Comparison of ENCODE assay signal across 20 cellular contexts in genomic region chr1:90705910-90706309, GRCh38. TPM values are rescaled to one million over a fixed set of nuclear protein-coding genes. Genes with fewer than 3 reads are reported as not detected.
DNase-seq lines count a peak whose midpoint lies in the region; ATAC-seq and TF ChIP-seq lines count a peak whose summit lies in the region.
"Had no signal": no experiment of that assay in that cellular context is flagged by ENCODE, and none has a peak within 500 bp of the region (broad histone marks: within the 10 kb centered on the region; RNA-seq: fewer than 3 reads in every experiment).

No MANE protein-coding gene starts in this region.

- ATAC-seq in CD4-positive, alpha-beta T cell (ENCODE audit: poor library complexity) = no peak
- no peak for ATAC-seq in natural killer cell treated with Interleukin-12 subunit alpha and Interleukin-12 subunit beta and Interleukin-15 and Interleukin-18, amount 100 ng/mL, for 72 hours
- no peak for ATAC-seq in GM19463 (IDR thresholded peaks at IDR 0.05; ENCODE audit: unreplicated experiment)
- ATAC-seq: GM12878 had no signal

- H3K27ac ChIP-seq in CD4-positive, alpha-beta T cell (ENCODE audit: low read depth, low read length) = no peak overlapping the region
- H3K27ac ChIP-seq: esophagus muscularis mucosa, HL-60, suprapubic skin had no signal

- H3K4me3 ChIP-seq in H7 (ENCODE audit: insufficient read depth, low read depth, low read length) = peak overlapping the region; percentile 38
- H3K4me3 ChIP-seq: GM12878 had no signal

- peaks cover 96% of the 10 kb centered on the region for H3K27me3 Mint-ChIP-seq in CD4-positive, alpha-beta T cell
- H3K27me3 Mint-ChIP-seq in brain = peaks cover 97% of the 10 kb centered on the region
- peaks cover 40 to 74% of the 10 kb centered on the region in 2 donors for H3K27me3 Mint-ChIP-seq in natural killer cell treated with Interleukin-12 subunit alpha and Interleukin-12 subunit beta and Interleukin-15 and Interleukin-18, amount 100 ng/mL, for 72 hours

- intact Hi-C loops in CD4-positive, alpha-beta T cell (cut with DNase I, micrococcal nuclease) = no loop called here

- POLR2A ChIA-PET in CD4-positive, alpha-beta T cell (lab: Charles Lee) = no interaction called here

- H3K27me3 ChIP-seq in CD4-positive, alpha-beta T cell (ENCODE audit: control insufficient read depth, insufficient read depth, low read length) = peaks cover 90% of the 10 kb centered on the region
- peaks cover 71% of the 10 kb centered on the region for H3K27me3 ChIP-seq in H7 (ENCODE audit: control insufficient read depth, insufficient read depth, low read length)

- no peaks in the 10 kb centered on the region for H3K36me3 Mint-ChIP-seq in CD4-positive, alpha-beta T cell (ENCODE audit: low read depth)
- no peaks in the 10 kb centered on the region for H3K36me3 Mint-ChIP-seq in brain
- H3K36me3 Mint-ChIP-seq in natural killer cell treated with Interleukin-12 subunit alpha and Interleukin-12 subunit beta and Interleukin-15 and Interleukin-18, amount 100 ng/mL, for 72 hours = peaks cover 4% of the 10 kb centered on the region

- no peak for TF ChIP-seq CTCF in CD4-positive, alpha-beta T cell (IDR thresholded peaks at IDR 0.05)
- no peak for TF ChIP-seq CTCF in brain (conservative IDR thresholded peaks at IDR 0.05)

- H3K4me3 Mint-ChIP-seq in CD4-positive, alpha-beta T cell = peak overlapping the region; percentile 68
- peak overlapping the region; percentile 64 to 80 (median 78) for H3K4me3 Mint-ChIP-seq in brain
- peak overlapping the region; percentile 16 for H3K4me3 Mint-ChIP-seq in natural killer cell treated with Interleukin-12 subunit alpha and Interleukin-12 subunit beta and Interleukin-15 and Interleukin-18, amount 100 ng/mL, for 72 hours

- DNase-seq in CD4-positive, alpha-beta T cell = no peak
- DNase-seq in H7 (peak; percentile 24), medulla oblongata (ENCODE audit: extremely low spot score) (no peak), NCI-H1048 (lab: John Stamatoyannopoulos, UW) (no peak)
- no peak for DNase-seq in natural killer cell treated with Interleukin-12 subunit alpha and Interleukin-12 subunit beta and Interleukin-15 and Interleukin-18, amount 100 ng/mL, for 72 hours (ENCODE audit: low spot score)
- DNase-seq: activated CD4-positive, alpha-beta T cell treated with anti-CD3 and anti-CD28 coated beads for 48 hours; GDM1; KG1; mammary epithelial cell; SIG-M5; stimulated activated CD4-positive, alpha-beta T cell treated with anti-CD3 and anti-CD28 coated beads, Interleukin-4, amount 100 ng/mL, for 1 hour had no signal

- no peak overlapping the region for H3K27ac Mint-ChIP-seq in CD4-positive, alpha-beta T cell
- peak overlapping the region in 2 of 5 experiments; percentile 37 to 56 for H3K27ac Mint-ChIP-seq in brain
- no peak overlapping the region for H3K27ac Mint-ChIP-seq in natural killer cell treated with Interleukin-12 subunit alpha and Interleukin-12 subunit beta and Interleukin-15 and Interleukin-18, amount 100 ng/mL, for 72 hours

- peaks cover 10% of the 10 kb centered on the region for H3K9me3 ChIP-seq in CD4-positive, alpha-beta T cell (ENCODE audit: control insufficient read depth, low read length)
- H3K9me3 ChIP-seq: esophagus muscularis mucosa, suprapubic skin had no signal

- CTCF ChIA-PET in CD4-positive, alpha-beta T cell (lab: Charles Lee) = no interaction called here

- H3K9me3 Mint-ChIP-seq in CD4-positive, alpha-beta T cell = no peaks in the 10 kb centered on the region
- peaks cover 0 to 6% (median 0%) of the 10 kb centered on the region in 5 experiments for H3K9me3 Mint-ChIP-seq in brain
- no peaks in the 10 kb centered on the region for H3K9me3 Mint-ChIP-seq in natural killer cell treated with Interleukin-12 subunit alpha and Interleukin-12 subunit beta and Interleukin-15 and Interleukin-18, amount 100 ng/mL, for 72 hours

- peaks cover 20% of the 10 kb centered on the region for H3K4me1 Mint-ChIP-seq in CD4-positive, alpha-beta T cell (ENCODE audit: low read depth)
- H3K4me1 Mint-ChIP-seq in brain = peaks cover 19% of the 10 kb centered on the region
- H3K4me1 Mint-ChIP-seq in natural killer cell treated with Interleukin-12 subunit alpha and Interleukin-12 subunit beta and Interleukin-15 and Interleukin-18, amount 100 ng/mL, for 72 hours (ENCODE audit: low read depth in 2 of 2) = peaks cover 3 to 4% of the 10 kb centered on the region in 2 donors

- H3K36me3 ChIP-seq in H7 (replicated peaks; ENCODE audit: control insufficient read depth, insufficient read depth, low read length) = no peaks in the 10 kb centered on the region
- H3K36me3 ChIP-seq: esophagus muscularis mucosa, suprapubic skin had no signal

RNA-seq across cellular contexts. Expression of gene BARHL2, which starts 11.2 kb away (rescaled TPM):
- not detected for total RNA-seq in CD4-positive, alpha-beta T cell
- not detected in 2 replicates for total RNA-seq in H7 (2014; rRNA removed; shearing (Covaris generic))
- 1.3 TPM for polyA plus RNA-seq in brain (ENCODE audit: insufficient read depth, low read depth, low replicate concordance)
- not detected for total RNA-seq in natural killer cell treated with Interleukin-12 subunit alpha and Interleukin-12 subunit beta and Interleukin-15 and Interleukin-18, amount 100 ng/mL, for 72 hours
- total RNA-seq: esophagus muscularis mucosa, GM12878, H4, mammary epithelial cell, osteoblast, suprapubic skin had no signal
- polyA plus RNA-seq: GM12878, keratinocyte, mammary epithelial cell had no signal

Comparison
In these comparisons a context has a peak if more than half of its experiments do, and no peak if none do; other contexts are left out.
1. H3K4me3 Mint-ChIP-seq: peak in every context shown above with its lines; median percentile 78 in brain; 68 in CD4-positive, alpha-beta T cell; 16 in natural killer cell treated with Interleukin-12 subunit alpha and Interleukin-12 subunit beta and Interleukin-15 and Interleukin-18, amount 100 ng/mL, for 72 hours.